11 cellular contexts compared by ENCODE assay signal in genomic region chr6:43990627-43991619, GRCh38.
DNase-seq lines count a peak whose midpoint lies in the region; ATAC-seq, FAIRE-seq and TF ChIP-seq lines count a peak whose summit lies in the region.
"Had no signal": no experiment of that assay in that cellular context is flagged by ENCODE, and none has a peak within 500 bp of the region (broad histone marks: within the 10 kb centered on the region; RNA-seq: fewer than 3 reads in every experiment).

No MANE protein-coding gene starts in this region.

- FAIRE-seq in small intestine (lab: Jason Lieb, UNC) = no peak

- POLR2A ChIA-PET in HCT116 (lab: Charles Lee) (interaction anchor here (1.0 kb wide), 1 partner anchor 7 kb away, joined by 3 read pairs; no protein-coding TSS in a partner anchor), SK-N-SH (lab: Yijun Ruan, JAX) (interaction anchor here (0.6 to 3.1 kb wide), 27 partner anchors 8 to 221 kb away, joined by 3 to 24 read pairs (median 5); partner anchors contain the start of gene VEGFA)

- no peaks in the 10 kb centered on the region for H3K79me2 ChIP-seq in HCT116 (ENCODE audit: insufficient read depth, low read length)
- no peaks in the 10 kb centered on the region for H3K79me2 ChIP-seq in SK-N-SH (ENCODE audit: insufficient read depth)

- TF ChIP-seq POLR2A in HCT116 (IDR thresholded peaks at IDR 0.05; ENCODE audit: borderline replicate concordance, extremely low read depth, insufficient read depth, insufficient read length) = no peak

- CTCF ChIA-PET in HCT116 (lab: Charles Lee) (interaction anchor here (1.1 to 1.7 kb wide), 3 partner anchors 9 to 72 kb away, joined by 3 to 4 read pairs (median 3); no protein-coding TSS in a partner anchor), SK-N-SH (lab: Yijun Ruan, JAX) (interaction anchor here (0.6 to 4.9 kb wide), 18 partner anchors 10 to 221 kb away, joined by 3 to 33 read pairs (median 7); partner anchors contain the start of gene VEGFA)

- TF ChIP-seq CTCF in HCT116 (IDR thresholded peaks at IDR 0.05 in 2 of 3, conservative IDR thresholded peaks at IDR 0.05 in 1 of 3; ENCODE audit: borderline replicate concordance in 1 of 3, insufficient read depth in 1 of 3, low read depth in 2 of 3, low read length in 2 of 3) (no peak), SK-N-SH (IDR thresholded peaks at IDR 0.05) (no peak)

- WGBS in SK-N-SH (ENCODE audit: low lambda C conversion rate) = 86% methylated on average over 10 of the region's 18 CpGs
- WGBS in small intestine, 3 donors = 39 to 55% (median 44%) methylated on average over 18 of the region's 18 CpGs

- H3K4me3 ChIP-seq in HCT116 (replicated peaks in 1 of 2; ENCODE audit: low read depth in 1 of 2, low read length in 2 of 2) (no peak overlapping the region), SK-N-SH (ENCODE audit: low read depth in 2 of 2, low read length in 1 of 2) (no peak overlapping the region), small intestine (ENCODE audit: low read depth in 1 of 2, low read length in 2 of 2) (no peak overlapping the region)

- H3K9me3 ChIP-seq in HCT116 (ENCODE audit: control insufficient read depth in 1 of 2, insufficient read depth in 1 of 2, low read depth in 1 of 2, low read length in 2 of 2) (no peaks in the 10 kb centered on the region), SK-N-SH (no peaks in the 10 kb centered on the region), small intestine (ENCODE audit: control insufficient read depth, low read depth) (no peaks in the 10 kb centered on the region)

- H3K4me1 ChIP-seq in HCT116 (ENCODE audit: control insufficient read depth in 1 of 2, insufficient read depth in 2 of 2, low read length in 2 of 2) (peaks cover 17 to 37% of the 10 kb centered on the region in 2 experiments; a peak in 3 of 4 replicates), SK-N-SH (ENCODE audit: control insufficient read depth in 1 of 2, insufficient read depth in 2 of 2, low read depth in 1 of 2, low read length in 1 of 2) (peaks cover 17 to 68% of the 10 kb centered on the region in 2 experiments; a peak in 2 of 4 replicates), small intestine (ENCODE audit: control insufficient read depth in 2 of 2, insufficient read depth in 1 of 2, low read depth in 1 of 2, low read length in 1 of 2) (peaks cover 0 to 4% of the 10 kb centered on the region in 2 donors)

- intact Hi-C loops in HCT116 (cut with micrococcal nuclease) = no loop called here

- RAD21 ChIA-PET in HCT116 (lab: Charles Lee; ENCODE audit: low non-redundant PET in 1 of 2, low total read pairs in 2 of 2, uncharacterized antibody in 2 of 2, unreplicated experiment in 2 of 2) = no interaction called here

- H3K4me2 ChIP-seq in HCT116 (ENCODE audit: low read length) = peak overlapping the region; percentile 6; the same call in 1 of the 2 replicates
- no peak overlapping the region for H3K4me2 ChIP-seq in SK-N-SH

- H3K36me3 ChIP-seq in HCT116 (ENCODE audit: control insufficient read depth in 1 of 2, insufficient read depth in 2 of 2, low read length in 2 of 2) (no peaks in the 10 kb centered on the region), SK-N-SH (replicated peaks in 1 of 2; ENCODE audit: control insufficient read depth in 1 of 2, insufficient read depth in 2 of 2, low read length in 1 of 2) (no peaks in the 10 kb centered on the region), small intestine (ENCODE audit: control insufficient read depth in 2 of 2, insufficient read depth in 2 of 2, low read length in 2 of 2) (no peaks in the 10 kb centered on the region)

- ATAC-seq in HCT116 = no peak
- no peak for ATAC-seq in HG03521 (IDR thresholded peaks at IDR 0.05; ENCODE audit: unreplicated experiment)
- ATAC-seq in HG02642 (IDR thresholded peaks at IDR 0.05; ENCODE audit: poor library complexity, unreplicated experiment) = no peak
- ATAC-seq: natural killer cell treated with Interleukin-12 subunit alpha and Interleukin-12 subunit beta and Interleukin-15 and Interleukin-18, amount 100 ng/mL, for 72 hours had no signal

- H3K27ac ChIP-seq in HCT116 (ENCODE audit: low read depth, low read length) (no peak overlapping the region), SK-N-SH (ENCODE audit: low read depth in 2 of 2, low read length in 1 of 2) (peak overlapping the region in 1 of 2 experiments; percentile 98; a peak in 3 of 4 replicates), small intestine (ENCODE audit: low read depth in 1 of 2, low read length in 1 of 2) (peak overlapping the region in 1 of 2 donors; percentile 53)

- H3K9me2 ChIP-seq in HCT116 (ENCODE audit: insufficient read depth) (no peaks in the 10 kb centered on the region), SK-N-SH (no peaks in the 10 kb centered on the region)

- no peaks in the 10 kb centered on the region for H3K27me3 ChIP-seq in HCT116 (ENCODE audit: insufficient read depth, low read length)
- no peaks in the 10 kb centered on the region for H3K27me3 ChIP-seq in SK-N-SH (ENCODE audit: insufficient read depth)
- no peaks in the 10 kb centered on the region for H3K27me3 ChIP-seq in small intestine (ENCODE audit: control insufficient read depth in 2 of 2, insufficient read depth in 2 of 2, low read length in 2 of 2)

- H3K9ac ChIP-seq in HCT116 (ENCODE audit: low read length) = no peak overlapping the region
- H3K9ac ChIP-seq in SK-N-SH = 0 out of 2 replicates have a peak overlapping the region, but pooled peaks have one; percentile 16

- no peak overlapping the region for H2AFZ ChIP-seq in HCT116 (ENCODE audit: low read depth, low read length, poor library complexity, severe bottlenecking)
- no peak overlapping the region for H2AFZ ChIP-seq in SK-N-SH (ENCODE audit: low read depth)

- DNase-seq in HCT116 (ENCODE audit: low read depth, low spot score) (no peak), SK-N-SH (peak; percentile 83), hepatic stellate cell (ENCODE audit: low spot score) (peak; percentile 41), small intestine (peak; percentile 50), DMS114 treated with DMSO at 0.1 percent for 48 hours (lab: John Stamatoyannopoulos, UW; ENCODE audit: unreplicated experiment) (no peak)
- DNase-seq in activated CD8-positive, alpha-beta memory T cell treated with anti-CD3 and anti-CD28 coated beads, Interleukin-2, amount 50 U/mL, for 48 hours = no peak
- DNase-seq: effector memory CD4-positive, alpha-beta T cell; NCI-H2081 treated with DMSO at 0.1 percent for 48 hours had no signal

- H4K20me1 ChIP-seq in HCT116 (ENCODE audit: insufficient read depth) (no peaks in the 10 kb centered on the region), SK-N-SH (ENCODE audit: insufficient read depth) (no peaks in the 10 kb centered on the region)

- TF ChIP-seq RAD21 in HCT116 (IDR thresholded peaks at IDR 0.05; ENCODE audit: low read depth) (no peak), SK-N-SH (IDR thresholded peaks at IDR 0.05; ENCODE audit: low read length) (peak; percentile 22; the same call in 1 of the 2 replicates)

- TF ChIP-seq EP300 in SK-N-SH (IDR thresholded peaks at IDR 0.05; ENCODE audit: borderline replicate concordance in 1 of 2, low read depth in 1 of 2, low read length in 1 of 2) = peak in 1 of 2 experiments; percentile 59; a peak in 2 of 4 replicates

- BruUV-seq in HCT116 (replicated peaks; lab: Mats Ljungman, UMichigan) = no TSS peak

- no peaks in the 10 kb centered on the region for H3F3A ChIP-seq in SK-N-SH (replicated peaks; ENCODE audit: insufficient read depth)

TF ChIP-seq in HCT116, 20 proteins besides CTCF, POLR2A, EP300 and RAD21 (continues in another document):
- no peak for TF ChIP-seq CEBPB (IDR thresholded peaks at IDR 0.05; ENCODE audit: low read depth)
- TF ChIP-seq JUND (IDR thresholded peaks at IDR 0.05) = no peak
- TF ChIP-seq SRF (IDR thresholded peaks at IDR 0.05; ENCODE audit: low read depth) = no peak
- no peak for TF ChIP-seq MAX (IDR thresholded peaks at IDR 0.05)
- TF ChIP-seq ZBTB33 (IDR thresholded peaks at IDR 0.05; ENCODE audit: extremely low read depth, insufficient replicate concordance, low read length) = no peak

TF ChIP-seq in SK-N-SH, 30 proteins besides CTCF, POLR2A, EP300 and RAD21:
- peak; percentile 69; the same call in 1 of the 2 replicates for TF ChIP-seq USF2 (IDR thresholded peaks at IDR 0.05; ENCODE audit: borderline replicate concordance, low read depth, low read length)
- peak; percentile 30; the same call in 1 of the 2 replicates for TF ChIP-seq RCOR1 (IDR thresholded peaks at IDR 0.05; ENCODE audit: low read length)
- peak; percentile 14; the same call in 1 of the 2 replicates for TF ChIP-seq MXI1 (IDR thresholded peaks at IDR 0.05; ENCODE audit: low read depth, low read length)
- TF ChIP-seq TEAD4 (IDR thresholded peaks at IDR 0.05; ENCODE audit: borderline replicate concordance, insufficient read depth) = no peak
- peak; percentile 79 for TF ChIP-seq CHD2 (IDR thresholded peaks at IDR 0.05; ENCODE audit: low read length, partially characterized antibody)
- TF ChIP-seq SMC3 (IDR thresholded peaks at IDR 0.05; ENCODE audit: low read depth, low read length) = 0 out of 2 replicates have a peak, but pooled peaks have one; percentile 12
- peak; percentile 87; the same call in 1 of the 2 replicates for TF ChIP-seq FOXJ3 (CRISPR knock-in tag; IDR thresholded peaks at IDR 0.05)
- TF ChIP-seq USF1 (IDR thresholded peaks at IDR 0.05; ENCODE audit: borderline replicate concordance, low read depth) = peak; percentile 76; the same call in 1 of the 2 replicates
- no peak for TF ChIP-seq TCF12 (IDR thresholded peaks at IDR 0.05)
- no peak for TF ChIP-seq SIN3A (IDR thresholded peaks at IDR 0.05; ENCODE audit: borderline replicate concordance, low read depth, low read length)

Comparison
In these comparisons a context has a peak if more than half of its experiments do, and no peak if none do; other contexts are left out.
1. DNase-seq: peak in SK-N-SH (single experiment), hepatic stellate cell (single experiment) and small intestine (single experiment); none in HCT116 (single experiment), activated CD8-positive, alpha-beta memory T cell treated with anti-CD3 and anti-CD28 coated beads, Interleukin-2, amount 50 U/mL, for 48 hours (single experiment) and DMS114 treated with DMSO at 0.1 percent for 48 hours (single experiment).
2. Of the 11 proteins assayed by ChIP-seq in both SK-N-SH and HCT116: peak only in SK-N-SH: RAD21; only in HCT116: none; in both: none; in neither: 10.